ENCODE assay signal across 20 cellular contexts in the genomic region with DNA sequence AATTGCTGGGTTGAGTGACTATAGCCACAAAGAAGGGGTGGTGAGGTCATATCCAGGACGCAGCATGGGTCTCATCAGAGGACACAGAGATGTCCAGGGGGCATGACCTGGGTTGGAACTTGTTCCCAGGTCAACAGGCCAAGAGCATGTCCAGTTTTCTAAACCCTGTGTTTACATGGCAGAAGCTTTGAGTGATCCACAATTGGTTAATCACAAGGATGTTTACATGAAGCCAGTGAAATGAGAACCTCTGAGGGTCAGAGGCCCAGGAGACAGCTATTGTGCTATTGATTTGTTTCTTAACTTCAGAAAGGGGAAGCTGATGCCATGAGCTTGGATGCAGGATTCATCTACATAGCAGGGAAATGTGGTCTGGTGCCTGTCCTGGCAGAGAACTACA. TPM values are rescaled to one million over a fixed set of nuclear protein-coding genes. Genes with fewer than 3 reads are reported as not detected.
"Had no signal": no experiment of that assay in that cellular context is flagged by ENCODE, and none has a peak within 500 bp of the region (broad histone marks: within the 10 kb centered on the region; RNA-seq: fewer than 3 reads in every experiment).

No MANE protein-coding gene starts in this region.

- H3K27ac Mint-ChIP-seq: naive B cell; nephron; stimulated activated memory B cell treated with anti-CD40 and anti-IgM and Interleukin-4, amounts not matched to agents 10 μg/mL and 1 μg/mL and 100 μg/mL, for 72 hours; stimulated activated naive CD8-positive, alpha-beta T cell treated with anti-CD3 and anti-CD28 coated beads, Interleukin-15, Interleukin-2, amounts not matched to agents 100 ng/mL and 50 ng/mL, for 24 hours had no signal

- H3K4me3 Mint-ChIP-seq: naive B cell; nephron; stimulated activated memory B cell treated with anti-CD40 and anti-IgM and Interleukin-4, amounts not matched to agents 10 μg/mL and 1 μg/mL and 100 μg/mL, for 72 hours; stimulated activated naive CD8-positive, alpha-beta T cell treated with anti-CD3 and anti-CD28 coated beads, Interleukin-15, Interleukin-2, amounts not matched to agents 100 ng/mL and 50 ng/mL, for 24 hours had no signal

- H3K9me3 Mint-ChIP-seq: nephron; stimulated activated memory B cell treated with anti-CD40 and anti-IgM and Interleukin-4, amounts not matched to agents 10 μg/mL and 1 μg/mL and 100 μg/mL, for 72 hours; stimulated activated naive CD8-positive, alpha-beta T cell treated with anti-CD3 and anti-CD28 coated beads, Interleukin-15, Interleukin-2, amounts not matched to agents 100 ng/mL and 50 ng/mL, for 24 hours had no signal

- H3K4me1 Mint-ChIP-seq: naive B cell; nephron; stimulated activated memory B cell treated with anti-CD40 and anti-IgM and Interleukin-4, amounts not matched to agents 10 μg/mL and 1 μg/mL and 100 μg/mL, for 72 hours had no signal

- DNase-seq: effector CD4-positive, alpha-beta T cell; gastrocnemius medialis; heart right ventricle; left ventricle myocardium inferior; mesenchymal stem cell; naive B cell; psoas muscle; retina; spleen; stimulated activated CD4-positive, alpha-beta T cell treated with anti-CD3 and anti-CD28 coated beads, Interleukin-15, amount 100 ng/mL, for 24 hours; stimulated activated CD4-positive, alpha-beta T cell treated with anti-CD3 and anti-CD28 coated beads, Interleukin-1b, Interleukin-23, amount 100 ng/mL, for 48 hours; stimulated activated CD4-positive, alpha-beta T cell treated with anti-CD3 and anti-CD28 coated beads, Interleukin-4, amount 100 ng/mL, for 24 hours; tibial artery; upper lobe of left lung; uterus had no signal

- H3K36me3 Mint-ChIP-seq: naive B cell; stimulated activated memory B cell treated with anti-CD40 and anti-IgM and Interleukin-4, amounts not matched to agents 10 μg/mL and 1 μg/mL and 100 μg/mL, for 72 hours had no signal

- ATAC-seq: gastrocnemius medialis; heart right ventricle; psoas muscle; sciatic nerve; stimulated activated memory B cell treated with anti-CD40 and anti-IgM and Interleukin-4, amounts not matched to agents 10 μg/mL and 1 μg/mL and 100 μg/mL, for 72 hours had no signal

RNA-seq across cellular contexts. Expression of a gene that starts 42.3 kb away (rescaled TPM):
- total RNA-seq: fibroblast of villous mesenchyme had no signal
